8 cellular contexts compared by ENCODE assay signal in genomic region chr14:25048170-25049126, GRCh38. TPM values are rescaled to one million over a fixed set of nuclear protein-coding genes. Genes with fewer than 3 reads are reported as not detected.
DNase-seq lines count a peak whose midpoint lies in the region; ATAC-seq and TF ChIP-seq lines count a peak whose summit lies in the region.

No MANE protein-coding gene starts in this region.

- H3K27ac ChIP-seq in A673 (ENCODE audit: low read depth, low read length, poor library complexity, severe bottlenecking): no peak overlapping the region

- H3K9me3 Mint-ChIP-seq in T-cell (no peaks in the 10 kb centered on the region), neural crest cell (no peaks in the 10 kb centered on the region)

- POLR2A ChIA-PET in T-cell (lab: Charles Lee) (no interaction called here), A673 (lab: Charles Lee; ENCODE audit: low non-redundant PET) (no interaction called here)

- H3K4me1 Mint-ChIP-seq in T-cell: peaks cover 9 to 15% (median 13%) of the 10 kb centered on the region in 3 donors
- peaks cover 17% of the 10 kb centered on the region for H3K4me1 Mint-ChIP-seq in neural crest cell

- intact Hi-C loops in A673 (cut with micrococcal nuclease; ENCODE audit: unreplicated experiment): no loop called here

- H3K27me3 Mint-ChIP-seq in T-cell (peaks cover 60 to 64% of the 10 kb centered on the region in 2 donors), neural crest cell (ENCODE audit: low read depth) (peaks cover 47% of the 10 kb centered on the region)

- peaks cover 66% of the 10 kb centered on the region for H3K27me3 ChIP-seq in A673 (replicated peaks; ENCODE audit: insufficient read depth, low read depth, low read length, poor library complexity)

- H3K27ac Mint-ChIP-seq in T-cell (no peak overlapping the region), neural crest cell (ENCODE audit: unreplicated experiment) (no peak overlapping the region)

- H3K4me3 Mint-ChIP-seq in T-cell (peak overlapping the region in 2 of 3 donors; percentile 13 to 65), neural crest cell (peak overlapping the region; percentile 88)

- ATAC-seq in T-cell (replicated peaks in 1 of 4) (no peak), HG02759 (IDR thresholded peaks at IDR 0.05; ENCODE audit: unreplicated experiment) (no peak)

- TF ChIP-seq CTCF in AG10803 (conservative IDR thresholded peaks at IDR 0.05; ENCODE audit: low read length) (no peak), foreskin fibroblast (IDR thresholded peaks at IDR 0.05; ENCODE audit: low read depth, low read length) (no peak), neural crest cell (conservative IDR thresholded peaks at IDR 0.05) (no peak), A673 (conservative IDR thresholded peaks at IDR 0.05; ENCODE audit: low read depth, low read length) (no peak)

- H3K9me3 ChIP-seq in A673 (ENCODE audit: low read depth, low read length, poor library complexity, severe bottlenecking): no peaks in the 10 kb centered on the region

- no peaks in the 10 kb centered on the region for H3K4me1 ChIP-seq in A673 (ENCODE audit: insufficient read depth, low read length, poor library complexity, severe bottlenecking)

- no peaks in the 10 kb centered on the region for H3K36me3 Mint-ChIP-seq in T-cell
- H3K36me3 Mint-ChIP-seq in neural crest cell (ENCODE audit: low read depth): no peaks in the 10 kb centered on the region

- no TSS peak for BruUV-seq in A673 (replicated peaks; lab: Mats Ljungman, UMichigan)

- CTCF ChIA-PET in T-cell (lab: Charles Lee) (no interaction called here), A673 (lab: Charles Lee) (interaction anchor here (0.6 kb wide), 2 partner anchors 35 to 243 kb away, joined by 3 read pairs; no protein-coding TSS in a partner anchor)

- DNase-seq in AG10803 (ENCODE audit: low read depth): peak; percentile 85
- no peak for DNase-seq in T-cell
- peak; percentile 67 to 89 for DNase-seq in foreskin fibroblast
- no peak for DNase-seq in neural crest cell (ENCODE audit: low read depth, low spot score)
- no peak for DNase-seq in A673 (ENCODE audit: low spot score)
- no peak for DNase-seq in activated CD8-positive, alpha-beta memory T cell treated with anti-CD3 and anti-CD28 coated beads, Interleukin-2, amount 50 U/mL, for 48 hours
- DNase-seq in activated CD4-positive, CD25-positive, alpha-beta regulatory T cell treated with anti-CD3 and anti-CD28 coated beads, Interleukin-2, amount 50 U/mL, for 72 hours: no peak

- H3K4me3 ChIP-seq in AG10803 (ENCODE audit: low read length) (peak overlapping the region; percentile 70), foreskin fibroblast (ENCODE audit: low read depth in 1 of 2, low read length in 2 of 2) (peak overlapping the region; percentile 72), A673 (ENCODE audit: low read depth, low read length, poor library complexity, severe bottlenecking) (no peak overlapping the region)

- no peaks in the 10 kb centered on the region for H3K36me3 ChIP-seq in A673 (ENCODE audit: insufficient read depth, low read length, poor library complexity, severe bottlenecking)

RNA-seq across cellular contexts. Expression of gene STXBP6, which starts 1.5 kb away (rescaled TPM):
- total RNA-seq in T-cell (under 1 TPM in 1 of 5 donors, not detected in 4; 0.25 TPM), neural crest cell (6.8 and 7.2 TPM in 2 replicates), A673 (2021) (5.3 and 6.2 TPM in 2 replicates)

Comparison
In these comparisons a context has a peak if more than half of its experiments do, and no peak if none do; other contexts are left out.
1. DNase-seq: peak in AG10803 (single experiment) and foreskin fibroblast (2 of 2); none in T-cell (0 of 34), neural crest cell (single experiment), A673 (single experiment), activated CD8-positive, alpha-beta memory T cell treated with anti-CD3 and anti-CD28 coated beads, Interleukin-2, amount 50 U/mL, for 48 hours (single experiment) and activated CD4-positive, CD25-positive, alpha-beta regulatory T cell treated with anti-CD3 and anti-CD28 coated beads, Interleukin-2, amount 50 U/mL, for 72 hours (single experiment).